Comparison of ENCODE assay signal across 8 cellular contexts in genomic region chr2:119366649-119367471, GRCh38. TPM values are rescaled to one million over a fixed set of nuclear protein-coding genes. Genes with fewer than 3 reads are reported as not detected.
DNase-seq lines count a peak whose midpoint lies in the region; ATAC-seq and TF ChIP-seq lines count a peak whose summit lies in the region.

C2orf76 (minus strand) TSS chr2:119366834; CDS start chr2:119339959, 26,875 bp downstream.
DBI (plus strand) TSS chr2:119366977; CDS start chr2:119367052, 75 bp downstream.

- no peak for TF ChIP-seq CTCF in WTC11 (IDR thresholded peaks at IDR 0.05)
- no peak for TF ChIP-seq CTCF in cardiac fibroblast (IDR thresholded peaks at IDR 0.05; ENCODE audit: low read depth, low read length)

- CTCF ChIA-PET in WTC11 (lab: Charles Lee) = interaction anchor here (0.7 to 3.3 kb wide), 8 partner anchors 16 to 386 kb away, joined by 3 to 26 read pairs (median 3); no protein-coding TSS in a partner anchor

- no peaks in the 10 kb centered on the region for H3K27me3 Mint-ChIP-seq in WTC11 (ENCODE audit: low read depth)

- peak; percentile 95 for ATAC-seq in GM18873 (IDR thresholded peaks at IDR 0.05; ENCODE audit: low FRiP score, unreplicated experiment)
- ATAC-seq in HG03139 (IDR thresholded peaks at IDR 0.05; ENCODE audit: unreplicated experiment) = peak; percentile 95
- ATAC-seq in WTC11 = peak; percentile 93

- POLR2A ChIA-PET in WTC11 (lab: Charles Lee) = interaction anchor here (0.5 to 1.7 kb wide), 4 partner anchors 16 to 295 kb away, joined by 4 to 5 read pairs (median 4); no protein-coding TSS in a partner anchor

- H3K4me3 ChIP-seq in cardiac fibroblast (replicated peaks in 1 of 2; ENCODE audit: low read depth in 2 of 2, low read length in 2 of 2) = peak within 1 kb of the TSS; percentile 88 to 95

- H3K36me3 Mint-ChIP-seq in WTC11 = peaks cover 28% of the 10 kb centered on the region

- in situ Hi-C loops in ACHN (cut with HindIII; ENCODE audit: low pct_ligation_motif_present, low pct_unique_long_range_greater_than_20kb, low sequenced_read_pairs) = no loop called here

- DNase-seq in ACHN = peak; percentile 97
- DNase-seq in NCI-H2227 (lab: John Stamatoyannopoulos, UW; ENCODE audit: unreplicated experiment) = peak; percentile 96
- peak; percentile 94 for DNase-seq in WTC11 (ENCODE audit: low spot score)
- DNase-seq in cardiac fibroblast (ENCODE audit: low read depth in 2 of 2) = peak; percentile 95 to 96
- DNase-seq in iPS-NIHi7 (ENCODE audit: extremely low spot score) = peak; percentile 99
- peak; percentile 87 for DNase-seq in smooth muscle cell of the brain vasculature (ENCODE audit: low read depth, low spot score)

- H3K9me3 Mint-ChIP-seq in WTC11 = 0 out of 2 replicates have a peak, but pooled peaks cover under 1% of the 10 kb centered on the region

- peaks cover 23% of the 10 kb centered on the region for H3K4me1 Mint-ChIP-seq in WTC11

- H3K27ac Mint-ChIP-seq in WTC11 = peak within 1 kb of the TSS; percentile 93

- peak within 1 kb of the TSS; percentile 99 for H3K4me3 Mint-ChIP-seq in WTC11

TF ChIP-seq in WTC11, 78 proteins besides CTCF, POLR2A, EP300 and RAD21 (continues in another document):
- TF ChIP-seq E2F4 (CRISPR knock-in tag; IDR thresholded peaks at IDR 0.05; ENCODE audit: borderline replicate concordance, low read depth) (no peak), NR1H2 (CRISPR knock-in tag; IDR thresholded peaks at IDR 0.05) (no peak), MLX (CRISPR knock-in tag; IDR thresholded peaks at IDR 0.05) (no peak), ZNF121 (CRISPR knock-in tag; IDR thresholded peaks at IDR 0.05) (no peak), GABPB1 (CRISPR knock-in tag; IDR thresholded peaks at IDR 0.05) (peak; percentile 89), GTF2I (CRISPR knock-in tag; conservative IDR thresholded peaks at IDR 0.05) (no peak), ZNF317 (CRISPR knock-in tag; IDR thresholded peaks at IDR 0.05; ENCODE audit: borderline replicate concordance, low read depth) (no peak), ZNF423 (CRISPR knock-in tag; IDR thresholded peaks at IDR 0.05) (no peak), NFYB (CRISPR knock-in tag; conservative IDR thresholded peaks at IDR 0.05; ENCODE audit: low read depth) (0 out of 2 replicates have a peak, but pooled peaks have one; percentile 36), ZMAT4 (CRISPR knock-in tag; IDR thresholded peaks at IDR 0.05) (no peak), TCF7 (CRISPR knock-in tag; IDR thresholded peaks at IDR 0.05; ENCODE audit: low read depth) (no peak), CREM (CRISPR knock-in tag; IDR thresholded peaks at IDR 0.05) (peak; percentile 41; the same call in 1 of the 2 replicates), ZNF671 (CRISPR knock-in tag; IDR thresholded peaks at IDR 0.05) (no peak), KAT7 (CRISPR knock-in tag; IDR thresholded peaks at IDR 0.05; ENCODE audit: borderline replicate concordance) (no peak), IRF2 (CRISPR knock-in tag; IDR thresholded peaks at IDR 0.05; ENCODE audit: borderline replicate concordance, low read depth) (no peak), HMGA2 (CRISPR knock-in tag; IDR thresholded peaks at IDR 0.05) (no peak), E2F1 (CRISPR knock-in tag; IDR thresholded peaks at IDR 0.05) (no peak), TEAD1 (CRISPR knock-in tag; IDR thresholded peaks at IDR 0.05) (peak; percentile 69; the same call in 1 of the 2 replicates), AR (CRISPR knock-in tag; IDR thresholded peaks at IDR 0.05) (no peak), ESRRA (CRISPR knock-in tag; IDR thresholded peaks at IDR 0.05; ENCODE audit: borderline replicate concordance) (no peak), CDX4 (CRISPR knock-in tag; IDR thresholded peaks at IDR 0.05; ENCODE audit: borderline replicate concordance) (no peak), ZNF263 (CRISPR knock-in tag; IDR thresholded peaks at IDR 0.05; ENCODE audit: low read depth) (no peak), FOXP4 (CRISPR knock-in tag; IDR thresholded peaks at IDR 0.05) (peak; percentile 86)

RNA-seq across cellular contexts. Expression of gene C2orf76, which starts in this region (rescaled TPM):
- 4.4 to 5.2 TPM (median 4.6 TPM) in 3 replicates for total RNA-seq in WTC11 (2021)

RNA-seq across cellular contexts. Expression of gene DBI, which starts in this region (rescaled TPM):
- 146 to 158 TPM (median 150 TPM) in 3 replicates for total RNA-seq in WTC11 (2021)

Comparison
In these comparisons a context has a peak if more than half of its experiments do, and no peak if none do; other contexts are left out.
1. Peak in every context shown above with its lines: DNase-seq, ATAC-seq and H3K4me3 ChIP-seq.